In the genomic region with DNA sequence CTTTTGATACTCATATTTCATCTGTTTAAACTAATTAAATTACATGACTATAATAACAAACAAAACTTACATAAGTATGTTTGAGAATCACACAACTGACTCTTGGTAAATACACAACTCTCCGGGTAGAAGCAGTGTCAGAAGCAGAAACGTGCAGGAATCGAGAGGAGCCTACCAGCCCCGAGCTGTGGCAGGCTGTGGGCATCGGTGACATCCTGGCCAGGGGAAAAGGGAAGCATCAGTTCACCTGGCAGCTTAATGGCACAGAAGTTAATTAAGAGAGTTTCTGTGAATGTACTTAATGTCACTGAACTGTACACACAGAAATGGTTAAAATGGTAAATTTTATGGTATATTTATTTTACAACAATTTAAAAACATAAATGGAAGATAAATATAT, we compare ENCODE assay signal across 19 cellular contexts.
DNase-seq lines count a peak whose midpoint lies in the region; ATAC-seq and TF ChIP-seq lines count a peak whose summit lies in the region.
"Had no signal": no experiment of that assay in that cellular context is flagged by ENCODE, and none has a peak within 500 bp of the region (broad histone marks: within the 10 kb centered on the region; RNA-seq: fewer than 3 reads in every experiment).

No MANE protein-coding gene starts in this region.

- H3K9me3 ChIP-seq in naive thymus-derived CD4-positive, alpha-beta T cell (ENCODE audit: control insufficient read depth in 2 of 3, low read length in 3 of 3): no peaks in the 10 kb centered on the region
- H3K9me3 ChIP-seq in ascending aorta: no peaks in the 10 kb centered on the region
- H3K9me3 ChIP-seq: thoracic aorta had no signal

- CTCF ChIA-PET in activated CD4-positive, alpha-beta memory T cell treated with anti-CD3 and anti-CD28 coated beads for 36 hours (lab: Charles Lee): interaction anchor here (0.7 to 3.2 kb wide), 7 partner anchors 16 to 313 kb away, joined by 3 to 16 read pairs (median 5); no protein-coding TSS in a partner anchor
- CTCF ChIA-PET in naive thymus-derived CD4-positive, alpha-beta T cell (lab: Charles Lee): interaction anchor here (0.6 to 2.8 kb wide), 6 partner anchors 16 to 319 kb away, joined by 3 to 12 read pairs (median 4); no protein-coding TSS in a partner anchor

- peak overlapping the region; percentile 53 for H3K27ac ChIP-seq in naive thymus-derived CD4-positive, alpha-beta T cell (ENCODE audit: low read depth, low read length)
- no peak overlapping the region for H3K27ac ChIP-seq in ascending aorta
- H3K27ac ChIP-seq: neural progenitor cell, RWPE1, thoracic aorta had no signal

- H3K27me3 ChIP-seq in naive thymus-derived CD4-positive, alpha-beta T cell (ENCODE audit: control insufficient read depth in 2 of 2, insufficient read depth in 2 of 2, low read length in 2 of 2): no peaks in the 10 kb centered on the region
- no peaks in the 10 kb centered on the region for H3K27me3 ChIP-seq in ascending aorta
- H3K27me3 ChIP-seq: neural progenitor cell had no signal

- peak overlapping the region; percentile 82 for H3K27ac Mint-ChIP-seq in activated CD4-positive, alpha-beta T cell treated with anti-CD3 and anti-CD28 coated beads, Interleukin-2, amount 10 ng/mL, durations not matched to agents 24 days and 14 days
- peak overlapping the region; percentile 10 for H3K27ac Mint-ChIP-seq in activated CD4-positive, alpha-beta memory T cell treated with anti-CD3 and anti-CD28 coated beads for 36 hours
- peak overlapping the region; percentile 64 to 97 (median 90) for H3K27ac Mint-ChIP-seq in naive thymus-derived CD4-positive, alpha-beta T cell
- H3K27ac Mint-ChIP-seq: neural progenitor cell had no signal

- H3K4me3 ChIP-seq in naive thymus-derived CD4-positive, alpha-beta T cell (ENCODE audit: low read length): no peak overlapping the region
- H3K4me3 ChIP-seq in ascending aorta: no peak overlapping the region
- H3K4me3 ChIP-seq: lung, neural progenitor cell, thoracic aorta had no signal

- H3K4me1 ChIP-seq in naive thymus-derived CD4-positive, alpha-beta T cell (ENCODE audit: control insufficient read depth in 2 of 2, insufficient read depth in 2 of 2, low read length in 2 of 2): peaks cover 0 to 18% of the 10 kb centered on the region in 2 donors
- H3K4me1 ChIP-seq in ascending aorta: no peaks in the 10 kb centered on the region

- ATAC-seq in GM18498 (IDR thresholded peaks at IDR 0.05; ENCODE audit: unreplicated experiment) (peak; percentile 12), GM21619 (IDR thresholded peaks at IDR 0.05; ENCODE audit: unreplicated experiment) (no peak)
- peak; percentile 22 for ATAC-seq in naive thymus-derived CD4-positive, alpha-beta T cell
- ATAC-seq: esophagus mucosa, HCT116 had no signal

- TF ChIP-seq CTCF in ascending aorta (IDR thresholded peaks at IDR 0.05): no peak

- H3K9me3 Mint-ChIP-seq in activated CD4-positive, alpha-beta T cell treated with anti-CD3 and anti-CD28 coated beads, Interleukin-2, amount 10 ng/mL, durations not matched to agents 24 days and 14 days: no peaks in the 10 kb centered on the region
- H3K9me3 Mint-ChIP-seq in activated CD4-positive, alpha-beta memory T cell treated with anti-CD3 and anti-CD28 coated beads for 36 hours: no peaks in the 10 kb centered on the region
- H3K9me3 Mint-ChIP-seq in naive thymus-derived CD4-positive, alpha-beta T cell: no peaks in the 10 kb centered on the region
- H3K9me3 Mint-ChIP-seq: immature natural killer cell, neural progenitor cell had no signal

- DNase-seq in activated CD4-positive, alpha-beta T cell treated with anti-CD3 and anti-CD28 coated beads, Interleukin-2, amount 10 ng/mL, durations not matched to agents 24 days and 14 days: no peak
- no peak for DNase-seq in activated CD4-positive, alpha-beta T cell treated with anti-CD3 and anti-CD28 coated beads for 1 hour
- no peak for DNase-seq in activated CD4-positive, alpha-beta memory T cell treated with anti-CD3 and anti-CD28 coated beads for 36 hours
- DNase-seq in naive thymus-derived CD4-positive, alpha-beta T cell: no peak
- DNase-seq in ascending aorta (ENCODE audit: low spot score in 2 of 2): no peak
- no peak for DNase-seq in foreskin melanocyte
- DNase-seq: activated CD4-positive, CD25-positive, alpha-beta regulatory T cell treated with anti-CD3 and anti-CD28 coated beads, Interleukin-2, amount 50 U/mL, for 72 hours; immature natural killer cell; NCI-H1092 treated with DMSO at 0.1 percent for 48 hours; NCI-H2171; NCI-H82 had no signal

- no peaks in the 10 kb centered on the region for H3K27me3 Mint-ChIP-seq in activated CD4-positive, alpha-beta T cell treated with anti-CD3 and anti-CD28 coated beads, Interleukin-2, amount 10 ng/mL, durations not matched to agents 24 days and 14 days
- no peaks in the 10 kb centered on the region for H3K27me3 Mint-ChIP-seq in activated CD4-positive, alpha-beta memory T cell treated with anti-CD3 and anti-CD28 coated beads for 36 hours
- no peaks in the 10 kb centered on the region for H3K27me3 Mint-ChIP-seq in naive thymus-derived CD4-positive, alpha-beta T cell

- peaks cover 36% of the 10 kb centered on the region for H3K36me3 Mint-ChIP-seq in activated CD4-positive, alpha-beta T cell treated with anti-CD3 and anti-CD28 coated beads, Interleukin-2, amount 10 ng/mL, durations not matched to agents 24 days and 14 days (ENCODE audit: low read depth)
- peaks cover 37% of the 10 kb centered on the region for H3K36me3 Mint-ChIP-seq in activated CD4-positive, alpha-beta memory T cell treated with anti-CD3 and anti-CD28 coated beads for 36 hours
- peaks cover 13 to 34% (median 28%) of the 10 kb centered on the region in 5 donors for H3K36me3 Mint-ChIP-seq in naive thymus-derived CD4-positive, alpha-beta T cell

- intact Hi-C loops in activated CD4-positive, alpha-beta T cell treated with anti-CD3 and anti-CD28 coated beads, Interleukin-2, amount 10 ng/mL, durations not matched to agents 24 days and 14 days (cut with micrococcal nuclease): no loop called here
- intact Hi-C loops in activated CD4-positive, alpha-beta memory T cell treated with anti-CD3 and anti-CD28 coated beads for 36 hours (cut with micrococcal nuclease): no loop called here
- intact Hi-C loops in naive thymus-derived CD4-positive, alpha-beta T cell (cut with micrococcal nuclease): loop anchor here (1.0 to 10.0 kb wide), 8 partner anchors 26 to 299 kb away; no protein-coding TSS in a partner anchor
- intact Hi-C loops in ascending aorta (cut with DNase I): loop anchor here (10.0 kb wide), 1 partner anchor 305 kb away; no protein-coding TSS in a partner anchor

- POLR2A ChIA-PET in activated CD4-positive, alpha-beta memory T cell treated with anti-CD3 and anti-CD28 coated beads for 36 hours (lab: Charles Lee): interaction anchor here (0.7 kb wide), 1 partner anchor 145 kb away, joined by 3 read pairs; no protein-coding TSS in a partner anchor
- POLR2A ChIA-PET in naive thymus-derived CD4-positive, alpha-beta T cell (lab: Charles Lee): interaction anchor here (1.1 to 1.8 kb wide), 3 partner anchors 59 to 89 kb away, joined by 3 to 8 read pairs (median 5); no protein-coding TSS in a partner anchor

- H3K4me3 Mint-ChIP-seq in activated CD4-positive, alpha-beta T cell treated with anti-CD3 and anti-CD28 coated beads, Interleukin-2, amount 10 ng/mL, durations not matched to agents 24 days and 14 days: peak overlapping the region; percentile 66
- peak overlapping the region; percentile 4 for H3K4me3 Mint-ChIP-seq in activated CD4-positive, alpha-beta memory T cell treated with anti-CD3 and anti-CD28 coated beads for 36 hours
- peak overlapping the region; percentile 1 to 82 (median 76) for H3K4me3 Mint-ChIP-seq in naive thymus-derived CD4-positive, alpha-beta T cell
- H3K4me3 Mint-ChIP-seq: immature natural killer cell, neural progenitor cell had no signal

- peaks cover 30% of the 10 kb centered on the region for H3K4me1 Mint-ChIP-seq in activated CD4-positive, alpha-beta T cell treated with anti-CD3 and anti-CD28 coated beads, Interleukin-2, amount 10 ng/mL, durations not matched to agents 24 days and 14 days
- H3K4me1 Mint-ChIP-seq in activated CD4-positive, alpha-beta memory T cell treated with anti-CD3 and anti-CD28 coated beads for 36 hours (ENCODE audit: low read depth): peaks cover 34% of the 10 kb centered on the region
- H3K4me1 Mint-ChIP-seq in naive thymus-derived CD4-positive, alpha-beta T cell: peaks cover 21 to 46% (median 40%) of the 10 kb centered on the region in 7 donors
- H3K4me1 Mint-ChIP-seq: neural progenitor cell had no signal

- H3K36me3 ChIP-seq in naive thymus-derived CD4-positive, alpha-beta T cell (ENCODE audit: control insufficient read depth in 2 of 3, insufficient read depth in 3 of 3, low read length in 3 of 3): peaks cover 0 to 45% (median 3%) of the 10 kb centered on the region in 3 experiments
- H3K36me3 ChIP-seq in ascending aorta: peaks cover 50 to 60% of the 10 kb centered on the region in 2 donors
- H3K36me3 ChIP-seq: neural progenitor cell had no signal

Comparison
In these comparisons a context has a peak if more than half of its experiments do, and no peak if none do; other contexts are left out.
1. H3K27ac Mint-ChIP-seq: peak in every context shown above with its lines; median percentile 90 in naive thymus-derived CD4-positive, alpha-beta T cell; 82 in activated CD4-positive, alpha-beta T cell treated with anti-CD3 and anti-CD28 coated beads, Interleukin-2, amount 10 ng/mL, durations not matched to agents 24 days and 14 days; 10 in activated CD4-positive, alpha-beta memory T cell treated with anti-CD3 and anti-CD28 coated beads for 36 hours.
2. H3K4me3 Mint-ChIP-seq: peak in every context shown above with its lines; median percentile 76 in naive thymus-derived CD4-positive, alpha-beta T cell; 66 in activated CD4-positive, alpha-beta T cell treated with anti-CD3 and anti-CD28 coated beads, Interleukin-2, amount 10 ng/mL, durations not matched to agents 24 days and 14 days; 4 in activated CD4-positive, alpha-beta memory T cell treated with anti-CD3 and anti-CD28 coated beads for 36 hours.
3. intact Hi-C loops: an anchor here in naive thymus-derived CD4-positive, alpha-beta T cell (1.0 to 10.0 kb wide) and ascending aorta (10.0 kb wide); none called in activated CD4-positive, alpha-beta T cell treated with anti-CD3 and anti-CD28 coated beads, Interleukin-2, amount 10 ng/mL, durations not matched to agents 24 days and 14 days and activated CD4-positive, alpha-beta memory T cell treated with anti-CD3 and anti-CD28 coated beads for 36 hours.